Comparison of ENCODE assay signal across 19 cellular contexts in genomic region chr4:187424636-187425035, GRCh38.
"Had no signal": no experiment of that assay in that cellular context is flagged by ENCODE, and none has a peak within 500 bp of the region (broad histone marks: within the 10 kb centered on the region; RNA-seq: fewer than 3 reads in every experiment).

No MANE protein-coding gene starts in this region.

- H3K4me3 ChIP-seq: dorsolateral prefrontal cortex, lung, ovary, psoas muscle, sigmoid colon, skin epidermis, spleen, thoracic aorta, tibial nerve, upper lobe of left lung, uterus had no signal

- H3K36me3 ChIP-seq: ovary, sigmoid colon, spleen, thoracic aorta, tibial nerve, upper lobe of left lung, uterus had no signal

- ATAC-seq: natural killer cell; psoas muscle; right cardiac atrium; stimulated activated memory B cell treated with anti-CD40 and anti-IgM and Interleukin-4, amounts not matched to agents 10 μg/mL and 1 μg/mL and 100 μg/mL, for 72 hours had no signal

- H3K4me1 ChIP-seq: psoas muscle, sigmoid colon, spleen, tibial nerve, upper lobe of left lung, uterus had no signal

- DNase-seq: dorsolateral prefrontal cortex; effector CD4-positive, alpha-beta T cell; natural killer cell; occipital lobe; ovary; posterior cingulate gyrus; psoas muscle; right cardiac atrium; sigmoid colon; spleen; stimulated activated CD4-positive, alpha-beta T cell treated with anti-CD3 and anti-CD28 coated beads, Interleukin-4, amount 100 ng/mL, for 4 hours; uterus had no signal

- H3K9me3 ChIP-seq: ovary, psoas muscle, sigmoid colon, thoracic aorta, tibial nerve, upper lobe of left lung, uterus had no signal

- H3K27ac ChIP-seq: dorsolateral prefrontal cortex, ovary, psoas muscle, sigmoid colon, skin epidermis, spleen, thoracic aorta, tibial nerve, upper lobe of left lung, uterus had no signal

- H3K27me3 ChIP-seq: ovary, sigmoid colon, spleen, tibial nerve, upper lobe of left lung, uterus had no signal

- FAIRE-seq: frontal cortex had no signal
